In the genomic region with DNA sequence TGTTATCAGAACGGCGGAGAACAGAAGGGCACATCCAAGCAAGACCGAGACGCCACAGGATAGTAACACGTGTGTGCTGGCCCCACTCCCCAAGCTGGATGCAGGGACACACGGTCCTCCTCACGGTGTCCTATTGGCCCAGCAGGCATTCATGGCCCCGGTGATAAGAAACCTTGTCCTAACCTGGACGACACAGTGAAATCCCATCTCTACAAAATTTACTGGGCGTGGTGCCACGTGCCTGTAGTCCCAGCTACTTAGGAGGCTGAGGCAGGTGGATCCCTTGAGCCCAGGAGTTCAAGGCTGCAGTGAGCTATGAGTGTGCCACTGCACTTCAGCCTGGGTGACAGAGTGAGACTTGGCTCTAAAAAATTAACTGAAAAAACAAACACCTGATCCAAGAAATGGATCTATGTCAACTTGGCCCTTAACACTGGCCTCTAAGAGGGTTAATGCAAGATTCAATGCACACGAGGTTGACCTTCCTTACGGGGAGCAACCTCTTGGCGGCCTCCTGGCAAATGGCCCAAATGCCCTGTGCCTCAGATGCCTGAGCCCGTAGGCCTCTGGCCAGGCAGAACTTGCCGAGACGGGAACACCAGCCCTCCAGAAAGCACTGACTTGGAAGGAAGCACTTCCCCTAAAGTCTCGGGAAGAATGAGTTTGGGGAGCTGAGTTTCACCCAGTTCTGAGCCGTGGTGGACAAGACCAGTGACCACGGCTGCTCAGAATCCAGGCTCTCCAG, we compare ENCODE assay signal across 18 cellular contexts.
DNase-seq lines count a peak whose midpoint lies in the region; ATAC-seq and TF ChIP-seq lines count a peak whose summit lies in the region.
"Had no signal": no experiment of that assay in that cellular context is flagged by ENCODE, and none has a peak within 500 bp of the region (broad histone marks: within the 10 kb centered on the region; RNA-seq: fewer than 3 reads in every experiment).

No MANE protein-coding gene starts in this region.

- ATAC-seq in heart left ventricle (peak in 3 of 4 donors; percentile 10 to 22 (median 13)), gastroesophageal sphincter (no peak), upper lobe of right lung (peak; percentile 22)
- ATAC-seq: activated T-helper 17 cell treated with anti-CD3 and anti-CD28 coated beads, Interleukin-2, amount 50 U/mL, for 72 hours had no signal

- TF ChIP-seq POLR2A in heart left ventricle (IDR thresholded peaks at IDR 0.05) (no peak), gastroesophageal sphincter (IDR thresholded peaks at IDR 0.05) (no peak)

- DNase-seq in heart left ventricle (peak in 4 of 5 donors; percentile 62 to 76 (median 70)), cardiac septum (ENCODE audit: low spot score) (no peak), osteoblast (ENCODE audit: insufficient read length, low spot score, missing footprints) (peak; percentile 60), upper lobe of right lung (no peak), MG63 (no peak), A673 (ENCODE audit: low spot score) (no peak), pons (ENCODE audit: low spot score) (no peak)
- DNase-seq: activated CD4-positive, alpha-beta T cell treated with anti-CD3 and anti-CD28 coated beads, Interleukin-2, amount 50 U/mL, for 1 hour; activated naive CD8-positive, alpha-beta T cell treated with anti-CD3 and anti-CD28 coated beads for 36 hours; brain microvascular endothelial cell; kidney glomerular epithelial cell; NCI-H146; SJCRH30; stimulated activated CD4-positive, alpha-beta T cell treated with anti-CD3 and anti-CD28 coated beads, Interleukin-4, amount 100 ng/mL, for 1 hour had no signal

- intact Hi-C loops in heart left ventricle (cut with DNase I) (no loop called here), cardiac septum (cut with DNase I) (loop anchor here (5.0 kb wide), 1 partner anchor 33 kb away; no protein-coding TSS in a partner anchor), upper lobe of right lung (cut with DNase I) (no loop called here), A673 (cut with micrococcal nuclease; ENCODE audit: unreplicated experiment) (no loop called here)

- H3K36me3 ChIP-seq in heart left ventricle (no peaks in the 10 kb centered on the region), gastroesophageal sphincter (peaks cover 0 to 26% of the 10 kb centered on the region in 2 donors), osteoblast (ENCODE audit: insufficient read depth, low read length) (peaks cover 3% of the 10 kb centered on the region), upper lobe of right lung (no peaks in the 10 kb centered on the region), MG63 (peaks cover 16% of the 10 kb centered on the region), A673 (ENCODE audit: insufficient read depth, low read length, poor library complexity, severe bottlenecking) (no peaks in the 10 kb centered on the region)
- H3K36me3 ChIP-seq: prostate gland had no signal

- no peak for TF ChIP-seq CTCF in heart left ventricle (IDR thresholded peaks at IDR 0.05)
- TF ChIP-seq CTCF in gastroesophageal sphincter (IDR thresholded peaks at IDR 0.05) = no peak
- no peak for TF ChIP-seq CTCF in osteoblast (IDR thresholded peaks at IDR 0.05; ENCODE audit: extremely low read depth, low read depth, low read length)
- no peak for TF ChIP-seq CTCF in upper lobe of right lung (IDR thresholded peaks at IDR 0.05)
- TF ChIP-seq CTCF in A673 (conservative IDR thresholded peaks at IDR 0.05; ENCODE audit: low read depth, low read length) = no peak

- BruUV-seq in A673 (replicated peaks; lab: Mats Ljungman, UMichigan) = no TSS peak

- no peak for TF ChIP-seq EP300 in gastroesophageal sphincter (IDR thresholded peaks at IDR 0.05)

- peak overlapping the region in 11 of 12 donors; percentile 50 to 78 (median 71) for H3K27ac ChIP-seq in heart left ventricle
- H3K27ac ChIP-seq in gastroesophageal sphincter = peak overlapping the region in 3 of 4 donors; percentile 52 to 71 (median 55)
- H3K27ac ChIP-seq in osteoblast (ENCODE audit: low read depth, low read length) = no peak overlapping the region
- no peak overlapping the region for H3K27ac ChIP-seq in upper lobe of right lung
- H3K27ac ChIP-seq in A673 (ENCODE audit: low read depth, low read length, poor library complexity, severe bottlenecking) = no peak overlapping the region
- H3K27ac ChIP-seq: BLaER1 treated with 17β-estradiol and CSF1 and Interleukin-3, amounts not matched to agents 10 nM and 100 nM; brain microvascular endothelial cell; SJCRH30 had no signal

- H3K27me3 ChIP-seq in heart left ventricle (no peaks in the 10 kb centered on the region), gastroesophageal sphincter (no peaks in the 10 kb centered on the region), osteoblast (ENCODE audit: insufficient read depth, low read length) (no peaks in the 10 kb centered on the region), upper lobe of right lung (no peaks in the 10 kb centered on the region), MG63 (no peaks in the 10 kb centered on the region), A673 (replicated peaks; ENCODE audit: insufficient read depth, low read depth, low read length, poor library complexity) (no peaks in the 10 kb centered on the region)
- H3K27me3 ChIP-seq: BLaER1 treated with 17β-estradiol and CSF1 and Interleukin-3, amounts not matched to agents 10 nM and 100 nM; brain microvascular endothelial cell; SJCRH30 had no signal

- peaks cover 88% of the 10 kb centered on the region for H3K79me2 ChIP-seq in osteoblast (ENCODE audit: insufficient read depth, low read length)

- 55 to 65% (median 64%) methylated on average over 15 to 20 of the region's 20 CpGs for WGBS in heart left ventricle, 4 donors
- 82 to 87% methylated on average over 5 to 6 of the region's 20 CpGs for WGBS in gastroesophageal sphincter (ENCODE audit: low coverage in 1 of 2), 2 donors

- CTCF ChIA-PET in A673 (lab: Charles Lee) = no interaction called here

- H2AFZ ChIP-seq in osteoblast (ENCODE audit: low read length) = no peak overlapping the region

- H3K4me1 ChIP-seq in heart left ventricle (peaks cover 29 to 98% (median 84%) of the 10 kb centered on the region in 12 donors), gastroesophageal sphincter (peaks cover 0 to 89% (median 43%) of the 10 kb centered on the region in 3 donors), osteoblast (ENCODE audit: insufficient read depth, low read length) (peaks cover 15% of the 10 kb centered on the region), upper lobe of right lung (peaks cover 43% of the 10 kb centered on the region), A673 (ENCODE audit: insufficient read depth, low read length, poor library complexity, severe bottlenecking) (peaks cover 26% of the 10 kb centered on the region)

- H3K9me3 ChIP-seq in heart left ventricle (no peaks in the 10 kb centered on the region), gastroesophageal sphincter (no peaks in the 10 kb centered on the region), osteoblast (ENCODE audit: low read depth, low read length) (no peaks in the 10 kb centered on the region), upper lobe of right lung (no peaks in the 10 kb centered on the region), MG63 (no peaks in the 10 kb centered on the region), A673 (ENCODE audit: low read depth, low read length, poor library complexity, severe bottlenecking) (no peaks in the 10 kb centered on the region)
- H3K9me3 ChIP-seq: BLaER1 treated with 17β-estradiol and CSF1 and Interleukin-3, amounts not matched to agents 10 nM and 100 nM; prostate gland; SJCRH30 had no signal

- POLR2A ChIA-PET in A673 (lab: Charles Lee; ENCODE audit: low non-redundant PET) = no interaction called here

- H3K4me3 ChIP-seq in heart left ventricle = no peak overlapping the region
- H3K4me3 ChIP-seq in gastroesophageal sphincter = no peak overlapping the region
- no peak overlapping the region for H3K4me3 ChIP-seq in osteoblast (ENCODE audit: insufficient read depth, low read length)
- H3K4me3 ChIP-seq in upper lobe of right lung = no peak overlapping the region
- no peak overlapping the region for H3K4me3 ChIP-seq in MG63
- no peak overlapping the region for H3K4me3 ChIP-seq in A673 (ENCODE audit: low read depth, low read length, poor library complexity, severe bottlenecking)
- H3K4me3 ChIP-seq: BLaER1 treated with 17β-estradiol and CSF1 and Interleukin-3, amounts not matched to agents 10 nM and 100 nM; prostate gland; SJCRH30 had no signal

- no peak overlapping the region for H3K4me2 ChIP-seq in osteoblast (ENCODE audit: insufficient read depth, low read length)
- H3K4me2 ChIP-seq: BLaER1 treated with 17β-estradiol and CSF1 and Interleukin-3, amounts not matched to agents 10 nM and 100 nM had no signal

- H4K20me1 ChIP-seq in osteoblast (ENCODE audit: insufficient read depth, low read length) = peaks cover 52% of the 10 kb centered on the region

Comparison
In these comparisons a context has a peak if more than half of its experiments do, and no peak if none do; other contexts are left out.
1. DNase-seq: peak in heart left ventricle (4 of 5) and osteoblast (single experiment); none in cardiac septum (single experiment), upper lobe of right lung (single experiment), MG63 (single experiment), A673 (single experiment) and pons (single experiment).
2. H3K27ac ChIP-seq: peak in heart left ventricle (11 of 12) and gastroesophageal sphincter (3 of 4); none in osteoblast (single experiment), upper lobe of right lung (single experiment) and A673 (single experiment).